In the genomic region with DNA sequence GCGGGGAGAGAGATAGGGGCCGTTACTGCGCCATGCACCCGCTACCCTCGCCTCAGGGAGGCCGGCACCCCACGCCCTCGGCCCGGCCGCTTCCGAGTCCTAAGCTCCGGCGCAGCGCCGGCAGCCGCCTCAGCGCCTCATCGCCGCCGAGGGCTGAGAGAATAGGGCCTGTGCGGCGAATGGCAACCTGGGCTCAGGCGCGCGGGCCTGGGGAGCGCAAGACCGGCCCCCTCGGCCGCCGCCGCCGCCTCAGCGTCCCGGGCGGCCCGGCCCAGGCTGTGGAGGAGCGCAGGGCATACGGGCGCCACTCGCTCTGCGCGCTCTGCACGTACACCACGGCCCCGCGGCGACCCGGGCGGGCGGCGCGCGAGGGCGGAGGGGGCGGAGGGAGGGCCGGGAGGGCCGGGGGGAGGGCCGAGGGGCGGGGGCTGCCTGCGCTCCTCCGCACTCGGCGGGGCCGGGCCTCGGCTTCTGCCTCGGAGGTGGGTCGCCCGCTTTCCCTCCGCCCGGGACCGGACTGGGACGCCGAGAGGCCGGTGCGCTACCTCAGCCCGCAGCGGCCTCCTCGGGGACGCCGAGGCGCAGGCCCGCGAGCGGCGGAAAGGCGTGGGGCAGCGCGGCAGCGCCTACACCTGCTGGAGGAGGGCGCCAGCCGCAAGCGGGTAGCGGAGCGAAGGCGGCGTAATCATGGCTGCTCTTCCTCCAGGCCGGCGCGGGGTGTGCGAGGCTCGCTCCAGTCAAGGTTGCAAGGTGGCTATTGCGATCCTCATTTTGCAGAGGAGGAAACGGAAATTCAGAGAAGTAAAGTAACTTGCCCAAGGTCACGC, we compare ENCODE assay signal across 8 cellular contexts. TPM values are rescaled to one million over a fixed set of nuclear protein-coding genes. Genes with fewer than 3 reads are reported as not detected.
A peak's percentile ranks its signal among the peaks of the same experiment; 100 is the strongest.
DNase-seq lines count a peak whose midpoint lies in the region; ATAC-seq and TF ChIP-seq lines count a peak whose summit lies in the region.

A gene (minus strand): TSS at position 317 of the 827 bp plus-strand sequence. CDS start 399 bp downstream, outside the sequence.

- H3K4me3 ChIP-seq in fibroblast of mammary gland (ENCODE audit: control insufficient read depth, low read depth, low read length): peak within 1 kb of the TSS; percentile 81

- peaks cover 40% of the 10 kb centered on the region for H3K36me3 Mint-ChIP-seq in activated T-helper 17 cell treated with anti-CD3 and anti-CD28 coated beads, Interleukin-2, amount 50 U/mL, for 72 hours (ENCODE audit: low read depth)
- peaks cover 6% of the 10 kb centered on the region for H3K36me3 Mint-ChIP-seq in natural killer cell treated with Interleukin-12 subunit alpha and Interleukin-12 subunit beta and Interleukin-15 and Interleukin-18, amount 100 ng/mL, for 72 hours

- H3K9me3 Mint-ChIP-seq in activated T-helper 17 cell treated with anti-CD3 and anti-CD28 coated beads, Interleukin-2, amount 50 U/mL, for 72 hours: no peaks in the 10 kb centered on the region
- no peaks in the 10 kb centered on the region for H3K9me3 Mint-ChIP-seq in natural killer cell treated with Interleukin-12 subunit alpha and Interleukin-12 subunit beta and Interleukin-15 and Interleukin-18, amount 100 ng/mL, for 72 hours

- TF ChIP-seq CTCF in RWPE1 (conservative IDR thresholded peaks at IDR 0.05; ENCODE audit: low read depth) (peak; percentile 42), fibroblast of mammary gland (conservative IDR thresholded peaks at IDR 0.05; ENCODE audit: control insufficient read depth, insufficient read depth, low read depth, low read length) (no peak)

- H3K27ac ChIP-seq in KOPT-K1 (ENCODE audit: low read depth, low read length, poor library complexity, severe bottlenecking) (peak within 1 kb of the TSS; percentile 67), RWPE1 (peak within 1 kb of the TSS; percentile 96)

- H3K4me1 Mint-ChIP-seq in activated T-helper 17 cell treated with anti-CD3 and anti-CD28 coated beads, Interleukin-2, amount 50 U/mL, for 72 hours: peaks cover 21% of the 10 kb centered on the region
- peaks cover 32 to 39% of the 10 kb centered on the region in 2 donors for H3K4me1 Mint-ChIP-seq in natural killer cell treated with Interleukin-12 subunit alpha and Interleukin-12 subunit beta and Interleukin-15 and Interleukin-18, amount 100 ng/mL, for 72 hours (ENCODE audit: low read depth in 2 of 2)

- CTCF ChIA-PET in RWPE1 (lab: Yijun Ruan, JAX): no interaction called here

- POLR2A ChIA-PET in RWPE1 (lab: Yijun Ruan, JAX; ENCODE audit: low non-redundant PET): no interaction called here

- peak; percentile 92 for DNase-seq in Daoy (ENCODE audit: low read depth)
- peak; percentile 70 for DNase-seq in RWPE1 (ENCODE audit: low spot score)
- DNase-seq in fibroblast of mammary gland (ENCODE audit: low read depth): peak; percentile 85
- DNase-seq in natural killer cell treated with Interleukin-12 subunit alpha and Interleukin-12 subunit beta and Interleukin-15 and Interleukin-18, amount 100 ng/mL, for 72 hours (ENCODE audit: low spot score): peak; percentile 89
- DNase-seq in stimulated activated naive CD4-positive, alpha-beta T cell treated with Interleukin-2 at 50 U/mL for 16 hours (lab: John Stamatoyannopoulos, UW): peak; percentile 80

- peak within 1 kb of the TSS; percentile 90 for H3K4me3 Mint-ChIP-seq in activated T-helper 17 cell treated with anti-CD3 and anti-CD28 coated beads, Interleukin-2, amount 50 U/mL, for 72 hours
- peak within 1 kb of the TSS; percentile 98 for H3K4me3 Mint-ChIP-seq in natural killer cell treated with Interleukin-12 subunit alpha and Interleukin-12 subunit beta and Interleukin-15 and Interleukin-18, amount 100 ng/mL, for 72 hours

- H3K27ac Mint-ChIP-seq in activated T-helper 17 cell treated with anti-CD3 and anti-CD28 coated beads, Interleukin-2, amount 50 U/mL, for 72 hours: peak within 1 kb of the TSS; percentile 84
- peak within 1 kb of the TSS; percentile 80 to 85 for H3K27ac Mint-ChIP-seq in natural killer cell treated with Interleukin-12 subunit alpha and Interleukin-12 subunit beta and Interleukin-15 and Interleukin-18, amount 100 ng/mL, for 72 hours

- peaks cover 7% of the 10 kb centered on the region; the same call in 1 of the 2 replicates for H3K36me3 ChIP-seq in KOPT-K1 (ENCODE audit: insufficient read depth, low read length)

- no peaks in the 10 kb centered on the region for H3K9me3 ChIP-seq in KOPT-K1 (ENCODE audit: insufficient read depth, low read length, poor library complexity, severe bottlenecking)

- peak; percentile 79 for ATAC-seq in GM21825 (IDR thresholded peaks at IDR 0.05; ENCODE audit: unreplicated experiment)
- peak; percentile 86 for ATAC-seq in activated T-helper 17 cell treated with anti-CD3 and anti-CD28 coated beads, Interleukin-2, amount 50 U/mL, for 72 hours (replicated peaks)
- ATAC-seq in natural killer cell treated with Interleukin-12 subunit alpha and Interleukin-12 subunit beta and Interleukin-15 and Interleukin-18, amount 100 ng/mL, for 72 hours: peak; percentile 93 to 95

- no peaks in the 10 kb centered on the region for H3K27me3 Mint-ChIP-seq in activated T-helper 17 cell treated with anti-CD3 and anti-CD28 coated beads, Interleukin-2, amount 50 U/mL, for 72 hours
- H3K27me3 Mint-ChIP-seq in natural killer cell treated with Interleukin-12 subunit alpha and Interleukin-12 subunit beta and Interleukin-15 and Interleukin-18, amount 100 ng/mL, for 72 hours: peaks cover 9 to 10% of the 10 kb centered on the region in 2 donors

RNA-seq across cellular contexts. Expression of the gene that starts here (rescaled TPM):
- total RNA-seq in Daoy (2014; rRNA removed; shearing (Covaris generic)): 25.2 and 37.4 TPM in 2 replicates
- total RNA-seq in activated T-helper 17 cell treated with anti-CD3 and anti-CD28 coated beads, Interleukin-2, amount 50 U/mL, for 72 hours: 10 to 100 TPM; 26.5 to 27.3 TPM
- total RNA-seq in natural killer cell treated with Interleukin-12 subunit alpha and Interleukin-12 subunit beta and Interleukin-15 and Interleukin-18, amount 100 ng/mL, for 72 hours: 10 to 100 TPM; 15.5 to 25.9 TPM

Comparison
In these comparisons a context has a peak if more than half of its experiments do, and no peak if none do; other contexts are left out.
1. Peak in every context shown above with its lines: DNase-seq, ATAC-seq, H3K4me3 ChIP-seq and H3K27ac ChIP-seq.